Comparison of ENCODE assay signal across 8 cellular contexts in genomic region chr19:12140545-12141404, GRCh38. TPM values are rescaled to one million over a fixed set of nuclear protein-coding genes. Genes with fewer than 3 reads are reported as not detected.
DNase-seq lines count a peak whose midpoint lies in the region; ATAC-seq and TF ChIP-seq lines count a peak whose summit lies in the region.

No MANE protein-coding gene starts in this region.

- POLR2A ChIA-PET in activated CD4-positive, alpha-beta memory T cell treated with anti-CD3 and anti-CD28 coated beads for 36 hours (lab: Charles Lee), result interaction anchor here (0.7 to 1.5 kb wide), 7 partner anchors 45 to 216 kb away, joined by 3 to 10 read pairs (median 4); partner anchors contain the start of genes ZNF700, ZNF763 and ZNF844

- H3K4me1 ChIP-seq in duodenal mucosa (ENCODE audit: control insufficient read depth in 1 of 2, insufficient read depth in 2 of 2, low read length in 2 of 2), result peaks cover 9 to 16% of the 10 kb centered on the region in 2 donors
- peaks cover 20% of the 10 kb centered on the region for H3K4me1 ChIP-seq in lower lobe of right lung

- H3K27me3 Mint-ChIP-seq in activated CD4-positive, alpha-beta memory T cell treated with anti-CD3 and anti-CD28 coated beads for 36 hours, result no peaks in the 10 kb centered on the region

- peaks cover 10 to 11% of the 10 kb centered on the region in 2 donors for H3K9me3 ChIP-seq in duodenal mucosa (ENCODE audit: control insufficient read depth in 1 of 2, low read length in 2 of 2)
- H3K9me3 ChIP-seq in lower lobe of right lung, result peaks cover 10% of the 10 kb centered on the region

- H3K4me3 ChIP-seq in duodenal mucosa (ENCODE audit: low read depth in 1 of 2, low read length in 2 of 2) (peak overlapping the region; percentile 73 to 92), lower lobe of right lung (peak overlapping the region; percentile 97)

- H3K27ac Mint-ChIP-seq in activated CD4-positive, alpha-beta memory T cell treated with anti-CD3 and anti-CD28 coated beads for 36 hours, result peak overlapping the region; percentile 1

- DNase-seq in NCI-H748 (lab: John Stamatoyannopoulos, UW; ENCODE audit: unreplicated experiment), result peak; percentile 76
- peak; percentile 92 for DNase-seq in activated CD4-positive, alpha-beta memory T cell treated with anti-CD3 and anti-CD28 coated beads for 36 hours
- peak; percentile 91 for DNase-seq in lower lobe of right lung
- peak; percentile 74 to 82 for DNase-seq in stimulated activated CD4-positive, alpha-beta T cell treated with anti-CD3 and anti-CD28 coated beads, Interleukin-4, amount 100 ng/mL, for 4 hours

- peaks cover 9% of the 10 kb centered on the region for H3K9me3 Mint-ChIP-seq in activated CD4-positive, alpha-beta memory T cell treated with anti-CD3 and anti-CD28 coated beads for 36 hours

- ATAC-seq in GM18498 (IDR thresholded peaks at IDR 0.05; ENCODE audit: unreplicated experiment), result peak; percentile 44
- peak; percentile 51 for ATAC-seq in HG03460 (IDR thresholded peaks at IDR 0.05; ENCODE audit: unreplicated experiment)
- ATAC-seq in lower lobe of right lung, result peak; percentile 93 to 94
- ATAC-seq in HG03139 (IDR thresholded peaks at IDR 0.05; ENCODE audit: unreplicated experiment), result no peak

- H3K9ac ChIP-seq in duodenal mucosa (ENCODE audit: low read depth in 1 of 2, low read length in 2 of 2), result peak overlapping the region; percentile 56 to 79

- H3K27ac ChIP-seq in duodenal mucosa (ENCODE audit: low read depth, low read length), result no peak overlapping the region
- H3K27ac ChIP-seq in lower lobe of right lung, result peak overlapping the region; percentile 92

- peak; percentile 93 for TF ChIP-seq CTCF in lower lobe of right lung (IDR thresholded peaks at IDR 0.05)

- H3K36me3 ChIP-seq in duodenal mucosa (ENCODE audit: control insufficient read depth in 1 of 2, insufficient read depth in 2 of 2, low read length in 2 of 2), result peaks cover 15 to 17% of the 10 kb centered on the region in 2 donors
- H3K36me3 ChIP-seq in lower lobe of right lung, result peaks cover 29% of the 10 kb centered on the region

- CTCF ChIA-PET in activated CD4-positive, alpha-beta memory T cell treated with anti-CD3 and anti-CD28 coated beads for 36 hours (lab: Charles Lee), result interaction anchor here (0.6 to 4.8 kb wide), 26 partner anchors 9 to 343 kb away, joined by 3 to 106 read pairs (median 6); partner anchors contain the start of genes ZNF136, ZNF442, ZNF491 and ZNF625

- peaks cover 36% of the 10 kb centered on the region for H3K4me1 Mint-ChIP-seq in activated CD4-positive, alpha-beta memory T cell treated with anti-CD3 and anti-CD28 coated beads for 36 hours (ENCODE audit: low read depth)

- H3K27me3 ChIP-seq in duodenal mucosa (ENCODE audit: control insufficient read depth in 1 of 2, insufficient read depth in 2 of 2, low read length in 2 of 2) (no peaks in the 10 kb centered on the region), lower lobe of right lung (ENCODE audit: low read depth) (no peaks in the 10 kb centered on the region)

- H3K4me3 Mint-ChIP-seq in activated CD4-positive, alpha-beta memory T cell treated with anti-CD3 and anti-CD28 coated beads for 36 hours, result peak overlapping the region; percentile 93

- intact Hi-C loops in activated CD4-positive, alpha-beta memory T cell treated with anti-CD3 and anti-CD28 coated beads for 36 hours (cut with micrococcal nuclease), result loop anchor here (1.0 to 2.0 kb wide), 9 partner anchors 28 to 344 kb away; partner anchors contain the start of gene ZNF844
- intact Hi-C loops in lower lobe of right lung (cut with DNase I), result no loop called here

- H3K36me3 Mint-ChIP-seq in activated CD4-positive, alpha-beta memory T cell treated with anti-CD3 and anti-CD28 coated beads for 36 hours, result peaks cover 17% of the 10 kb centered on the region

RNA-seq across cellular contexts. Expression of gene ZNF20, which starts 0.6 kb away (rescaled TPM):
- 1 to 10 TPM; 1.5 to 2.7 TPM for total RNA-seq in activated CD4-positive, alpha-beta memory T cell treated with anti-CD3 and anti-CD28 coated beads for 36 hours
- total RNA-seq in lower lobe of right lung, result 6.6 TPM

RNA-seq across cellular contexts. Expression of gene ZNF625, which starts 15.8 kb away (rescaled TPM):
- 1 to 10 TPM; 2.5 to 3.4 TPM for total RNA-seq in activated CD4-positive, alpha-beta memory T cell treated with anti-CD3 and anti-CD28 coated beads for 36 hours
- total RNA-seq in lower lobe of right lung, result 8.4 TPM

RNA-seq across cellular contexts. Expression of gene ZNF136, which starts 22.1 kb away (rescaled TPM):
- 10 to 100 TPM in 1 of 2 experiments, 1 to 10 TPM in 1; 9.5 to 12.8 TPM for total RNA-seq in activated CD4-positive, alpha-beta memory T cell treated with anti-CD3 and anti-CD28 coated beads for 36 hours
- total RNA-seq in lower lobe of right lung, result 14.9 TPM
